Comparison of ENCODE assay signal across 18 cellular contexts in the genomic region with DNA sequence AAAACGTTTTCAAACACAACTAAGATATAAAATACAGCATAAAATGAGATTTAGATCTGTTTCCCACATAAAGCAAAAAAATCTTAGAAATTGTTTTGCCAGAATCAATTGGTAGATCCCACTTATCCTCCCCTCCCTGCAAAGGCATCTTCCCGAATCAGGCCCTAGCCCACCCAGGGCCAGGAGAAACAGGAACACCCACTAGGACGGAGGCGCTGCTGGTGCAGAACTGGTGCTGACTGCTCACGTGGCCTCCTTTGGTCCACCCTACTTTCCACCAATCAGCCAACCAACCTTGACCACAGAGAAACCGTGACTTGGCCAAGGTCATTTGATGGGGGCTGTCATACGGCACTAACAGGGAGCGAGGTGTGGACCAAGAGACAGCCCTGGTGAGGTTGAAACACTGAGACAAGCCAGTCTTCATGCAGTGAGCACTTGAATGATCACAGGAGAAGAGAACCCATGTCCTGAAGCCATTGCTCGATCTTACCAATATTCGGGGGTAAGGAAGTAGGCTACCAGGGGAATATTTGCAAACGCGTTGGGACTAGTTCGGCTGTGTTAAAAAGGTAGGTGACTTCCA. TPM values are rescaled to one million over a fixed set of nuclear protein-coding genes. Genes with fewer than 3 reads are reported as not detected.
A peak's percentile ranks its signal among the peaks of the same experiment; 100 is the strongest.
DNase-seq lines count a peak whose midpoint lies in the region; ATAC-seq and TF ChIP-seq lines count a peak whose summit lies in the region.
"Had no signal": no experiment of that assay in that cellular context is flagged by ENCODE, and none has a peak within 500 bp of the region (broad histone marks: within the 10 kb centered on the region; RNA-seq: fewer than 3 reads in every experiment).

No MANE protein-coding gene starts in this region.

- WGBS in suprapubic skin, result 76% methylated on average over 13 of the region's 13 CpGs

- H3K27me3 Mint-ChIP-seq in Caco-2 (ENCODE audit: insufficient read depth, unreplicated experiment), result no peaks in the 10 kb centered on the region
- no peaks in the 10 kb centered on the region for H3K27me3 Mint-ChIP-seq in activated naive CD8-positive, alpha-beta T cell
- H3K27me3 Mint-ChIP-seq in mesothelial cell of epicardium (ENCODE audit: low read depth), result no peaks in the 10 kb centered on the region

- H4K20me1 ChIP-seq in BLaER1, result peaks cover 97% of the 10 kb centered on the region

- ATAC-seq in GM19397 (IDR thresholded peaks at IDR 0.05; ENCODE audit: unreplicated experiment), result no peak
- ATAC-seq: sciatic nerve had no signal

- no peaks in the 10 kb centered on the region for H3K9me3 ChIP-seq in BLaER1
- no peaks in the 10 kb centered on the region for H3K9me3 ChIP-seq in Caco-2
- no peaks in the 10 kb centered on the region for H3K9me3 ChIP-seq in suprapubic skin
- H3K9me3 ChIP-seq: ascending aorta, colonic mucosa, SJCRH30 had no signal

- TF ChIP-seq CTCF in Caco-2 (IDR thresholded peaks at IDR 0.05; ENCODE audit: insufficient read depth in 1 of 2, low read depth in 1 of 2, low read length in 1 of 2, severe bottlenecking in 1 of 2, unreplicated experiment in 1 of 2) (no peak), mesothelial cell of epicardium (IDR thresholded peaks at IDR 0.05; ENCODE audit: unreplicated experiment) (no peak), suprapubic skin (IDR thresholded peaks at IDR 0.05) (no peak)

- H3K4me1 ChIP-seq in BLaER1 (peaks cover 64% of the 10 kb centered on the region), Caco-2 (peaks cover 8% of the 10 kb centered on the region), suprapubic skin (peaks cover 57% of the 10 kb centered on the region)

- H3K9me3 Mint-ChIP-seq in Caco-2 (ENCODE audit: unreplicated experiment) (no peaks in the 10 kb centered on the region), mesothelial cell of epicardium (no peaks in the 10 kb centered on the region)
- no peaks in the 10 kb centered on the region for H3K9me3 Mint-ChIP-seq in activated naive CD8-positive, alpha-beta T cell (ENCODE audit: low read depth)

- CTCF ChIA-PET in Caco-2 (lab: Charles Lee), result no interaction called here

- H3K36me3 Mint-ChIP-seq in Caco-2 (ENCODE audit: insufficient read depth, unreplicated experiment) (peaks cover 96% of the 10 kb centered on the region), mesothelial cell of epicardium (peaks cover 25% of the 10 kb centered on the region)
- H3K36me3 Mint-ChIP-seq in activated naive CD8-positive, alpha-beta T cell, result no peaks in the 10 kb centered on the region

- peak overlapping the region; percentile 43; the same call in 1 of the 2 replicates for H3K4me2 ChIP-seq in BLaER1

- H3K4me3 ChIP-seq in BLaER1 (no peak overlapping the region), Caco-2 (ENCODE audit: low read depth, low read length) (no peak overlapping the region), suprapubic skin (no peak overlapping the region)
- H3K4me3 ChIP-seq: ascending aorta, colonic mucosa, SJCRH30 had no signal

- POLR2A ChIA-PET in Caco-2 (lab: Charles Lee), result no interaction called here

- H3K4me3 Mint-ChIP-seq in Caco-2 (ENCODE audit: unreplicated experiment) (peak overlapping the region; percentile 42), mesothelial cell of epicardium (no peak overlapping the region)
- H3K4me3 Mint-ChIP-seq in activated naive CD8-positive, alpha-beta T cell, result no peak overlapping the region

- no peak overlapping the region for H3K27ac ChIP-seq in BLaER1
- H3K27ac ChIP-seq in suprapubic skin, result no peak overlapping the region
- H3K27ac ChIP-seq: ascending aorta, colonic mucosa had no signal

- H3K36me3 ChIP-seq in BLaER1 (peaks cover 90% of the 10 kb centered on the region), Caco-2 (ENCODE audit: control insufficient read depth, insufficient read depth, low read length) (peaks cover 6% of the 10 kb centered on the region), suprapubic skin (peaks cover 69% of the 10 kb centered on the region)

- TF ChIP-seq POLR2A in suprapubic skin (IDR thresholded peaks at IDR 0.05), result no peak

- H3K4me1 Mint-ChIP-seq in Caco-2 (ENCODE audit: low read depth, unreplicated experiment) (peaks cover 20% of the 10 kb centered on the region), mesothelial cell of epicardium (peaks cover 3% of the 10 kb centered on the region)
- peaks cover 38% of the 10 kb centered on the region for H3K4me1 Mint-ChIP-seq in activated naive CD8-positive, alpha-beta T cell (ENCODE audit: low read depth)

- no TSS peak for BruUV-seq in Caco-2 (replicated peaks; lab: Mats Ljungman, UMichigan)

- H3K27ac Mint-ChIP-seq in Caco-2 (ENCODE audit: unreplicated experiment) (peak overlapping the region; percentile 38), mesothelial cell of epicardium (peak overlapping the region; percentile 39)
- peak overlapping the region; percentile 87 for H3K27ac Mint-ChIP-seq in activated naive CD8-positive, alpha-beta T cell

- no peak for TF ChIP-seq EP300 in suprapubic skin (IDR thresholded peaks at IDR 0.05)

- DNase-seq in Caco-2 (no peak), mesothelial cell of epicardium (ENCODE audit: low spot score in 2 of 2, unreplicated experiment in 2 of 2) (no peak), suprapubic skin (ENCODE audit: low spot score in 2 of 2) (no peak)
- no peak for DNase-seq in stimulated activated CD4-positive, alpha-beta T cell treated with anti-CD3 and anti-CD28 coated beads, Interleukin-4, amount 100 ng/mL, for 24 hours
- DNase-seq: AML-193; colonic mucosa; DMS 273 treated with DMSO at 0.1 percent for 48 hours; KG1; midbrain; NCI-H1092; NCI-H526 treated with DMSO at 0.1 percent for 48 hours; SJCRH30; stimulated activated CD4-positive, alpha-beta T cell treated with anti-CD3 and anti-CD28 coated beads, Interleukin-1b, Interleukin-23, amount 100 ng/mL, for 48 hours had no signal

- H3K27me3 ChIP-seq in BLaER1 (no peaks in the 10 kb centered on the region), Caco-2 (replicated peaks; ENCODE audit: control insufficient read depth, insufficient read depth, low read length) (no peaks in the 10 kb centered on the region), suprapubic skin (no peaks in the 10 kb centered on the region)
- H3K27me3 ChIP-seq: ascending aorta, colonic mucosa, SJCRH30 had no signal

- 0 out of 2 replicates have a peak overlapping the region, but pooled peaks have one; percentile 26 for H3K9ac ChIP-seq in BLaER1

- intact Hi-C loops in Caco-2 (cut with micrococcal nuclease; ENCODE audit: unreplicated experiment), result no loop called here

RNA-seq across cellular contexts. Expression of a gene that starts 5.2 kb away (rescaled TPM):
- total RNA-seq in Caco-2 (2022) (32.3 and 34.4 TPM in 2 replicates), mesothelial cell of epicardium (10.3 to 12.7 TPM (median 12.1 TPM) in 3 replicates), suprapubic skin (10 to 100 TPM; 15.3 to 42.3 (median 31.2) TPM)

RNA-seq across cellular contexts. Expression of a gene that starts 5.3 kb away (rescaled TPM):
- total RNA-seq in Caco-2 (2022) (54.9 and 57.5 TPM in 2 replicates), mesothelial cell of epicardium (29.4 to 31.4 TPM (median 30.0 TPM) in 3 replicates), suprapubic skin (10 to 100 TPM; 29.1 to 45.0 (median 33.4) TPM)

RNA-seq across cellular contexts. Expression of a gene that starts 13.6 kb away (rescaled TPM):
- total RNA-seq in Caco-2 (2022) (1,995 and 2,182 TPM in 2 replicates), mesothelial cell of epicardium (2,220 to 2,356 TPM (median 2,311 TPM) in 3 replicates), suprapubic skin (1,000 to 10,000 TPM; 1,468 to 3,048 (median 2,531) TPM)

RNA-seq across cellular contexts. Expression of a gene that starts 13.7 kb away (rescaled TPM):
- total RNA-seq in Caco-2 (2022) (60.1 and 65.6 TPM in 2 replicates), mesothelial cell of epicardium (35.1 to 39.4 TPM (median 36.0 TPM) in 3 replicates), suprapubic skin (10 to 100 TPM; 11.5 to 27.4 (median 18.8) TPM)

RNA-seq across cellular contexts. Expression of a gene that starts 14.3 kb away (rescaled TPM):
- total RNA-seq in Caco-2 (2022) (239 and 253 TPM in 2 replicates), mesothelial cell of epicardium (147 to 152 TPM (median 149 TPM) in 3 replicates), suprapubic skin (100 to 1,000 TPM in 3 of 4 donors, 10 to 100 TPM in 1; 71.7 to 136 (median 118) TPM)
